Comparison of ENCODE assay signal across 10 cellular contexts in genomic region chr17:9768381-9768934, GRCh38. TPM values are rescaled to one million over a fixed set of nuclear protein-coding genes. Genes with fewer than 3 reads are reported as not detected.
A peak's percentile ranks its signal among the peaks of the same experiment; 100 is the strongest.
DNase-seq lines count a peak whose midpoint lies in the region; ATAC-seq and TF ChIP-seq lines count a peak whose summit lies in the region.
"Had no signal": no experiment of that assay in that cellular context is flagged by ENCODE, and none has a peak within 500 bp of the region (broad histone marks: within the 10 kb centered on the region; RNA-seq: fewer than 3 reads in every experiment).

No MANE protein-coding gene starts in this region.

- no peak overlapping the region for H3K4me3 Mint-ChIP-seq in effector memory CD8-positive, alpha-beta T cell
- H3K4me3 Mint-ChIP-seq: IgD-negative memory B cell had no signal

- CTCF ChIA-PET in HEK293 (lab: Yijun Ruan, JAX), result interaction anchor here (0.5 to 3.2 kb wide), 29 partner anchors 9 to 483 kb away, joined by 3 to 24 read pairs (median 5); partner anchors contain the start of gene STX8

- peak; percentile 26 for DNase-seq in COLO829 (ENCODE audit: low spot score)
- DNase-seq in SK-N-DZ (ENCODE audit: low spot score), result peak; percentile 10
- peak; percentile 10 for DNase-seq in foreskin melanocyte
- DNase-seq in testis, result no peak
- DNase-seq in activated CD8-positive, alpha-beta memory T cell treated with anti-CD3 and anti-CD28 coated beads, Interleukin-2, amount 50 U/mL, for 48 hours, result no peak
- no peak for DNase-seq in effector CD4-positive, alpha-beta T cell
- DNase-seq in effector memory CD8-positive, alpha-beta T cell, result no peak

- H3K4me1 Mint-ChIP-seq in effector memory CD8-positive, alpha-beta T cell (ENCODE audit: low read depth in 2 of 2), result no peaks in the 10 kb centered on the region
- H3K4me1 Mint-ChIP-seq: IgD-negative memory B cell had no signal

- no peaks in the 10 kb centered on the region for H3K9me3 ChIP-seq in HEK293 (ENCODE audit: control insufficient read depth, insufficient read depth, low read depth, low read length)
- no peaks in the 10 kb centered on the region for H3K9me3 ChIP-seq in testis

- intact Hi-C loops in testis (cut with DNase I; ENCODE audit: low total_unique reads), result no loop called here

- H3K36me3 ChIP-seq in HEK293 (ENCODE audit: control insufficient read depth in 2 of 2, insufficient read depth in 1 of 2, low read length in 2 of 2) (no peaks in the 10 kb centered on the region), testis (ENCODE audit: low read depth, missing control alignments) (no peaks in the 10 kb centered on the region)

- H3K4me3 ChIP-seq in HEK293 (ENCODE audit: low read depth, low read length), result no peak overlapping the region
- H3K4me3 ChIP-seq in testis, result no peak overlapping the region

- no peak overlapping the region for H3K27ac Mint-ChIP-seq in effector memory CD8-positive, alpha-beta T cell
- H3K27ac Mint-ChIP-seq: IgD-negative memory B cell had no signal

- no peaks in the 10 kb centered on the region for H3K9me3 Mint-ChIP-seq in effector memory CD8-positive, alpha-beta T cell
- H3K9me3 Mint-ChIP-seq: IgD-negative memory B cell had no signal

- TF ChIP-seq POLR2A in testis (IDR thresholded peaks at IDR 0.05), result no peak

- H3K27me3 Mint-ChIP-seq in effector memory CD8-positive, alpha-beta T cell, result peaks cover 10 to 52% of the 10 kb centered on the region in 2 donors

- no peaks in the 10 kb centered on the region for H3K27me3 ChIP-seq in testis

- H3K27ac ChIP-seq in HEK293 (ENCODE audit: extremely low read depth, low read depth, low read length), result no peak overlapping the region
- H3K27ac ChIP-seq in testis, result no peak overlapping the region

- TF ChIP-seq CTCF in HEK293 (tag by site-specific recombination; IDR thresholded peaks at IDR 0.05), result no peak
- peak; percentile 29 to 83 (median 35) for TF ChIP-seq CTCF in testis (IDR thresholded peaks at IDR 0.05)

- H3K4me1 ChIP-seq in HEK293 (ENCODE audit: control insufficient read depth, insufficient read depth, low read length) (no peaks in the 10 kb centered on the region), testis (no peaks in the 10 kb centered on the region)

- no peaks in the 10 kb centered on the region for H3K36me3 Mint-ChIP-seq in effector memory CD8-positive, alpha-beta T cell (ENCODE audit: insufficient read depth)
- H3K36me3 Mint-ChIP-seq: IgD-negative memory B cell had no signal

- ATAC-seq in effector memory CD8-positive, alpha-beta T cell (replicated peaks), result no peak

- WGBS in testis, 2 donors, result 56 to 68% methylated on average over 5 of the region's 5 CpGs

- POLR2A ChIA-PET in HEK293 (lab: Yijun Ruan, JAX), result no interaction called here

TF ChIP-seq in HEK293, 187 proteins besides CTCF, POLR2A, EP300 and RAD21:
- TF ChIP-seq ZBTB10 (tag by site-specific recombination; IDR thresholded peaks at IDR 0.05) (no peak), ZNF654 (tag by site-specific recombination; IDR thresholded peaks at IDR 0.05; ENCODE audit: low read depth) (peak; percentile 61), ZBTB8A (tag by site-specific recombination; IDR thresholded peaks at IDR 0.05) (peak; percentile 88), ZNF518A (tag by site-specific recombination; conservative IDR thresholded peaks at IDR 0.05; ENCODE audit: low read depth) (peak; percentile 31; the same call in 1 of the 2 replicates), HOXC10 (CRISPR knock-in tag; IDR thresholded peaks at IDR 0.05) (no peak), ZNF664 (tag by site-specific recombination; IDR thresholded peaks at IDR 0.05) (peak; percentile 90)

RNA-seq across cellular contexts. Expression of gene DHRS7C, which starts 22.9 kb away (rescaled TPM):
- not detected in 2 replicates for polyA plus RNA-seq in SK-N-DZ (2014; cell fraction: cytosol; rRNA removed)
- not detected in 2 replicates for polyA plus RNA-seq in SK-N-DZ (2014; cell fraction: nucleus; rRNA removed)
- total RNA-seq in testis, result under 1 TPM in 1 of 2 donors, not detected in 1; 0.79 TPM
- 0.46 TPM for polyA plus RNA-seq in testis (ENCODE audit: insufficient read depth, low read depth, low replicate concordance)
- polyA plus RNA-seq: IgD-negative memory B cell had no signal

RNA-seq across cellular contexts. Expression of gene GSG1L2, which starts 53.4 kb away (rescaled TPM):
- not detected in 2 replicates for polyA plus RNA-seq in SK-N-DZ (2014; cell fraction: cytosol; rRNA removed)
- polyA plus RNA-seq in SK-N-DZ (2014; cell fraction: nucleus; rRNA removed), result not detected in 2 replicates
- under 1 TPM in 1 of 2 donors, not detected in 1; 0.50 TPM for total RNA-seq in testis
- 0.79 TPM for polyA plus RNA-seq in testis (ENCODE audit: insufficient read depth, low read depth, low replicate concordance)
- total RNA-seq: urinary bladder had no signal
- polyA plus RNA-seq: IgD-negative memory B cell, urinary bladder had no signal

RNA-seq across cellular contexts. Expression of gene GLP2R, which starts 57.3 kb away (rescaled TPM):
- not detected in 2 replicates for polyA plus RNA-seq in SK-N-DZ (2014; cell fraction: cytosol; rRNA removed)
- not detected in 2 replicates for polyA plus RNA-seq in SK-N-DZ (2014; cell fraction: nucleus; rRNA removed)
- 1 to 10 TPM in 1 of 2 donors, under 1 TPM in 1; 0.81 to 1.3 TPM for total RNA-seq in testis
- 0.70 TPM for polyA plus RNA-seq in testis (ENCODE audit: insufficient read depth, low read depth, low replicate concordance)
- polyA plus RNA-seq: IgD-negative memory B cell had no signal

Comparison
In these comparisons a context has a peak if more than half of its experiments do, and no peak if none do; other contexts are left out.
1. DNase-seq: peak in COLO829 (single experiment), SK-N-DZ (single experiment) and foreskin melanocyte (single experiment); none in testis (single experiment), activated CD8-positive, alpha-beta memory T cell treated with anti-CD3 and anti-CD28 coated beads, Interleukin-2, amount 50 U/mL, for 48 hours (single experiment), effector CD4-positive, alpha-beta T cell (single experiment) and effector memory CD8-positive, alpha-beta T cell (0 of 3).